In genomic region chr2:62713837-62714236, GRCh38 we compare ENCODE assay signal across 19 cellular contexts.
"Had no signal": no experiment of that assay in that cellular context is flagged by ENCODE, and none has a peak within 500 bp of the region (broad histone marks: within the 10 kb centered on the region; RNA-seq: fewer than 3 reads in every experiment).

No MANE protein-coding gene starts in this region.

- H3K4me3 Mint-ChIP-seq: activated CD4-positive, alpha-beta T cell treated with anti-CD3 and anti-CD28 coated beads for 36 hours; activated CD8-positive, alpha-beta T cell treated with anti-CD3 and anti-CD28 coated beads for 36 hours; activated T-helper 1 cell treated with anti-CD3 and anti-CD28 coated beads, Interleukin-12 subunit alpha, Interleukin-12 subunit beta, Interleukin-2, Interleukin-4 antibody, amounts not matched to agents 30 ng/mL and 10 ng/mL and 1 ng/mL, durations not matched to agents 14 hours and 24 hours and 36 hours; brain; endodermal cell; naive thymus-derived CD4-positive, alpha-beta T cell; stimulated activated naive CD8-positive, alpha-beta T cell treated with anti-CD3 and anti-CD28 coated beads, Interleukin-15, amount 100 ng/mL, for 72 hours had no signal

- H3K9me3 ChIP-seq: esophagus muscularis mucosa, lower lobe of right lung, thoracic aorta had no signal

- H3K27me3 Mint-ChIP-seq: activated CD4-positive, alpha-beta T cell treated with anti-CD3 and anti-CD28 coated beads for 36 hours; activated CD8-positive, alpha-beta T cell treated with anti-CD3 and anti-CD28 coated beads for 36 hours; brain; naive thymus-derived CD4-positive, alpha-beta T cell; stimulated activated naive CD8-positive, alpha-beta T cell treated with anti-CD3 and anti-CD28 coated beads, Interleukin-15, amount 100 ng/mL, for 72 hours had no signal

- H3K27ac Mint-ChIP-seq: activated CD4-positive, alpha-beta T cell treated with anti-CD3 and anti-CD28 coated beads for 36 hours; activated CD8-positive, alpha-beta T cell treated with anti-CD3 and anti-CD28 coated beads for 36 hours; activated T-helper 1 cell treated with anti-CD3 and anti-CD28 coated beads, Interleukin-12 subunit alpha, Interleukin-12 subunit beta, Interleukin-2, Interleukin-4 antibody, amounts not matched to agents 30 ng/mL and 10 ng/mL and 1 ng/mL, durations not matched to agents 14 hours and 24 hours and 36 hours; brain; endodermal cell; stimulated activated naive CD8-positive, alpha-beta T cell treated with anti-CD3 and anti-CD28 coated beads, Interleukin-15, amount 100 ng/mL, for 72 hours had no signal

- ATAC-seq: activated CD4-positive, alpha-beta T cell treated with anti-CD3 and anti-CD28 coated beads for 36 hours; activated CD8-positive, alpha-beta T cell treated with anti-CD3 and anti-CD28 coated beads for 36 hours; lower lobe of right lung; naive thymus-derived CD4-positive, alpha-beta T cell; stimulated activated naive CD8-positive, alpha-beta T cell treated with anti-CD3 and anti-CD28 coated beads, Interleukin-15, amount 100 ng/mL, for 72 hours had no signal

- H3K27ac ChIP-seq: esophagus muscularis mucosa, lower lobe of right lung, skin epidermis, thoracic aorta, VCaP had no signal

- H3K36me3 ChIP-seq: thoracic aorta had no signal

- H3K27me3 ChIP-seq: esophagus muscularis mucosa had no signal

- H3K4me3 ChIP-seq: esophagus muscularis mucosa, lower lobe of right lung, skin epidermis, thoracic aorta had no signal

- DNase-seq: activated CD4-positive, alpha-beta T cell treated with anti-CD3 and anti-CD28 coated beads for 36 hours; activated CD8-positive, alpha-beta memory T cell treated with anti-CD3 and anti-CD28 coated beads, Interleukin-2, amount 50 U/mL, for 4 hours; activated CD8-positive, alpha-beta T cell treated with anti-CD3 and anti-CD28 coated beads for 36 hours; activated naive CD4-positive, alpha-beta T cell treated with Interleukin-2 at 50 U/mL for 16 hours; cerebellar nuclear complex; dermis blood vessel endothelial cell; endodermal cell; hippocampal formation; lower lobe of right lung; naive thymus-derived CD4-positive, alpha-beta T cell; stimulated activated CD4-positive, alpha-beta T cell treated with anti-CD3 and anti-CD28 coated beads, Interleukin-4, amount 100 ng/mL, for 4 hours; stimulated activated naive CD8-positive, alpha-beta T cell treated with anti-CD3 and anti-CD28 coated beads, Interleukin-15, amount 100 ng/mL, for 72 hours; T-helper 9 cell had no signal

- H3K9me3 Mint-ChIP-seq: activated T-helper 1 cell treated with anti-CD3 and anti-CD28 coated beads, Interleukin-12 subunit alpha, Interleukin-12 subunit beta, Interleukin-2, Interleukin-4 antibody, amounts not matched to agents 30 ng/mL and 10 ng/mL and 1 ng/mL, durations not matched to agents 14 hours and 24 hours and 36 hours; endodermal cell; stimulated activated naive CD8-positive, alpha-beta T cell treated with anti-CD3 and anti-CD28 coated beads, Interleukin-15, amount 100 ng/mL, for 72 hours had no signal
